16 cellular contexts compared by ENCODE assay signal in the genomic region with DNA sequence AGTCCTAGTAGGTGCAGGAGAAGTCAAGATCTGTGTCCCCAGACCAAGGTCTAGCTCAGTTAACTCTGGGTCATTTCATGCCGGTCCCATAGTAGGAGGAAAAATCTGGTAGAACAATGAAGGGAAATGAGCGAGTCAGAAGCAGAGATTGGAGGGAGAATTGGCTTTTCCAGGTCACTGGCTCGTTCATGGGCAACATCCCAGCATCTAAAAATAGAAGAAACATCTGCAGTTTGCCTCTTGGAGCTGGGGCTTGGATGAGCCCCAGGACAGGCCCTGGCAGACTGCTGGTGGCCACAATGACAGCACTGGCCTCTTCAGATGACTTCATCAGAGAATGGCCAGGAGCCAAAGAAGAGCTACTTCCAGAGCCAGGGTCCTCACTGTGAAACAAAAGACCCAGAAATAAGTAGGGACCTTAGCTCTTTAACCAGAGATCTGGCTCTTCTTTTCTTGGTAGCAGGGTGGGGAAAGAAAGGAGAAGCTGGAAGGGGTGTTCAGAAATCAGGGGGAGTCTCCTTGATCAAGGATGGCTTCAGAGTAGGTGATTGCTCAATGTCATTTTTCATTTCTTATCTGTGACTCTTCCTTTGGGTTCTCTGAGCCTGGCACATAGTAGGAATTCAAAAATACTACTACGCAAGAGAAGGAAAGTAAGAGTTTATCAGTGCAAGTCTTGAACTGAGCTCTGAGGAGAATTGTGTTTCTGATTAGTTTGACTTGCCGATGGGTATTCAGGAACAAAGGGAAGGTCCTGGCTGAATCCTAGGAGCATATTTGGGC.
DNase-seq lines count a peak whose midpoint lies in the region; ATAC-seq and TF ChIP-seq lines count a peak whose summit lies in the region.
"Had no signal": no experiment of that assay in that cellular context is flagged by ENCODE, and none has a peak within 500 bp of the region (broad histone marks: within the 10 kb centered on the region; RNA-seq: fewer than 3 reads in every experiment).

No MANE protein-coding gene starts in this region.

- H3K4me1 Mint-ChIP-seq in brain, result peaks cover 6% of the 10 kb centered on the region
- H3K4me1 Mint-ChIP-seq: activated T-helper 17 cell treated with anti-CD3 and anti-CD28 coated beads, Interleukin-2, amount 50 U/mL, for 72 hours; CD8-positive, alpha-beta memory T cell had no signal

- H3K27me3 ChIP-seq in MG63, result no peaks in the 10 kb centered on the region
- H3K27me3 ChIP-seq in skeletal muscle tissue (ENCODE audit: control insufficient read depth in 3 of 3, insufficient read depth in 3 of 3, low read length in 3 of 3), result no peaks in the 10 kb centered on the region
- H3K27me3 ChIP-seq: breast epithelium, Peyer's patch, testis had no signal

- H3K9ac ChIP-seq in skeletal muscle tissue (ENCODE audit: low read depth in 1 of 3, low read length in 3 of 3), result no peak overlapping the region

- H3K27ac ChIP-seq in skeletal muscle tissue (ENCODE audit: low read depth, low read length), result no peak overlapping the region
- H3K27ac ChIP-seq: breast epithelium, Peyer's patch, skin epidermis, testis had no signal

- ATAC-seq in GM18868 (IDR thresholded peaks at IDR 0.05; ENCODE audit: unreplicated experiment) (no peak), HG02678 (IDR thresholded peaks at IDR 0.05; ENCODE audit: unreplicated experiment) (no peak)
- ATAC-seq: activated T-helper 17 cell treated with anti-CD3 and anti-CD28 coated beads, Interleukin-2, amount 50 U/mL, for 72 hours had no signal

- H3K4me3 Mint-ChIP-seq in brain, result no peak overlapping the region
- H3K4me3 Mint-ChIP-seq: activated T-helper 17 cell treated with anti-CD3 and anti-CD28 coated beads, Interleukin-2, amount 50 U/mL, for 72 hours; CD8-positive, alpha-beta memory T cell; T-helper 2 cell treated with Interferon-gamma antibody and Interleukin-4, amounts not matched to agents 5 μg/mL and 100 μg/mL, for 36 hours had no signal

- H3K27me3 Mint-ChIP-seq in brain, result peaks cover 16% of the 10 kb centered on the region

- DNase-seq in MG63 (peak; percentile 82), hippocampal formation (lab: John Stamatoyannopoulos, UW) (peak; percentile 42 to 65), HPDE6-E6E7 (ENCODE audit: extremely low spot score) (no peak), cortex of kidney (lab: John Stamatoyannopoulos, UW) (no peak)
- DNase-seq: CD8-positive, alpha-beta memory T cell; erythroblast; Peyer's patch; testis had no signal

- TF ChIP-seq CTCF in brain (conservative IDR thresholded peaks at IDR 0.05), result no peak

- H3K27ac Mint-ChIP-seq in brain, result peak overlapping the region in 3 of 5 experiments; percentile 45 to 72 (median 54)
- H3K27ac Mint-ChIP-seq: activated T-helper 17 cell treated with anti-CD3 and anti-CD28 coated beads, Interleukin-2, amount 50 U/mL, for 72 hours; CD8-positive, alpha-beta memory T cell; T-helper 2 cell treated with Interferon-gamma antibody and Interleukin-4, amounts not matched to agents 5 μg/mL and 100 μg/mL, for 36 hours had no signal

- no peaks in the 10 kb centered on the region for H3K36me3 Mint-ChIP-seq in brain
- H3K36me3 Mint-ChIP-seq: CD8-positive, alpha-beta memory T cell had no signal

- peaks cover 0 to 32% (median 26%) of the 10 kb centered on the region in 5 experiments for H3K9me3 Mint-ChIP-seq in brain

- H3K4me1 ChIP-seq in skeletal muscle tissue (ENCODE audit: control insufficient read depth in 3 of 3, insufficient read depth in 3 of 3, low read length in 3 of 3), result peaks cover 11 to 18% (median 12%) of the 10 kb centered on the region in 3 donors
- H3K4me1 ChIP-seq: breast epithelium, Peyer's patch, testis had no signal

- H3K36me3 ChIP-seq in MG63 (no peaks in the 10 kb centered on the region), skeletal muscle tissue (ENCODE audit: control insufficient read depth in 3 of 3, insufficient read depth in 3 of 3, low read length in 3 of 3) (no peaks in the 10 kb centered on the region)
- H3K36me3 ChIP-seq: breast epithelium, Peyer's patch had no signal

- no peak overlapping the region for H3K4me3 ChIP-seq in MG63
- H3K4me3 ChIP-seq in skeletal muscle tissue (ENCODE audit: low read length in 3 of 3), result peak overlapping the region in 2 of 3 donors; percentile 1 to 36
- H3K4me3 ChIP-seq: breast epithelium, Peyer's patch, skin epidermis, testis had no signal

- peaks cover 7% of the 10 kb centered on the region for H3K9me3 ChIP-seq in MG63
- H3K9me3 ChIP-seq in skeletal muscle tissue (ENCODE audit: control insufficient read depth in 3 of 3, low read length in 3 of 3), result peaks cover 0 to 6% (median 4%) of the 10 kb centered on the region in 3 donors
- H3K9me3 ChIP-seq: testis had no signal

Comparison
In these comparisons a context has a peak if more than half of its experiments do, and no peak if none do; other contexts are left out.
1. DNase-seq: peak in MG63 (single experiment) and hippocampal formation (2 of 2); none in HPDE6-E6E7 (single experiment) and cortex of kidney (single experiment).